22 cellular contexts compared by ENCODE assay signal in genomic region chr7:158314394-158314793, GRCh38.
"Had no signal": no experiment of that assay in that cellular context is flagged by ENCODE, and none has a peak within 500 bp of the region (broad histone marks: within the 10 kb centered on the region; RNA-seq: fewer than 3 reads in every experiment).

No MANE protein-coding gene starts in this region.

- H3K9ac ChIP-seq: KMS-11, SK-N-SH had no signal

- H3K27ac ChIP-seq: KMS-11, RWPE1 had no signal

- H3K4me3 Mint-ChIP-seq: IgD-negative memory B cell had no signal

- H3K4me2 ChIP-seq: KMS-11, SK-N-SH had no signal

- FAIRE-seq: K562 had no signal

- H3K4me3 ChIP-seq: K562 had no signal

- H3K27ac Mint-ChIP-seq: IgD-negative memory B cell had no signal

- H3K4me1 Mint-ChIP-seq: IgD-negative memory B cell had no signal

- ATAC-seq: K562, Panc1, PC-3 had no signal

- DNase-seq: Kasumi-1, MM.1S, NCI-H1092 treated with DMSO at 0.1 percent for 48 hours, NCI-H1436, NCI-H187, NCI-H2029, NCI-H2081 treated with DMSO at 0.1 percent for 48 hours, NCI-H2171, NCI-H226, NCI-H446, NCI-H510A, NCI-H524 treated with DMSO at 0.1 percent for 48 hours, NCI-H69, NCI-H774, PC-3, SHP77, SK-N-SH had no signal
